In genomic region chr3:160018959-160019358, GRCh38 we compare ENCODE assay signal across 30 cellular contexts.
DNase-seq lines count a peak whose midpoint lies in the region; ATAC-seq and TF ChIP-seq lines count a peak whose summit lies in the region.
"Had no signal": no experiment of that assay in that cellular context is flagged by ENCODE, and none has a peak within 500 bp of the region (broad histone marks: within the 10 kb centered on the region; RNA-seq: fewer than 3 reads in every experiment).

No MANE protein-coding gene starts in this region.

- H3K4me1 ChIP-seq in parathyroid adenoma: peaks cover 9% of the 10 kb centered on the region
- H3K4me1 ChIP-seq: esophagus muscularis mucosa, Peyer's patch, psoas muscle, sigmoid colon, tibial artery had no signal

- H3K4me3 Mint-ChIP-seq in T-helper 1 cell treated with Interleukin-12 subunit alpha and Interleukin-12 subunit beta and Interleukin-4 antibody, amounts not matched to agents 30 μg/mL and 1 μg/mL, for 36 hours: no peak overlapping the region
- H3K4me3 Mint-ChIP-seq: activated B cell treated with CpG ODN at 0.5 μM for 24 hours; naive thymus-derived CD4-positive, alpha-beta T cell had no signal

- H3K36me3 ChIP-seq in parathyroid adenoma (ENCODE audit: control insufficient read depth, insufficient read depth, low read length): no peaks in the 10 kb centered on the region
- H3K36me3 ChIP-seq: brain microvascular endothelial cell, esophagus muscularis mucosa, Peyer's patch, sigmoid colon, tibial artery had no signal

- no peak overlapping the region for H3K4me3 ChIP-seq in parathyroid adenoma (ENCODE audit: low read depth, low read length)
- H3K4me3 ChIP-seq: esophagus muscularis mucosa, Peyer's patch, psoas muscle, sigmoid colon, tibial artery had no signal

- H3K27ac Mint-ChIP-seq in T-helper 1 cell treated with Interleukin-12 subunit alpha and Interleukin-12 subunit beta and Interleukin-4 antibody, amounts not matched to agents 30 μg/mL and 1 μg/mL, for 36 hours: peak overlapping the region; percentile 8
- H3K27ac Mint-ChIP-seq: activated B cell treated with CpG ODN at 0.5 μM for 24 hours; activated naive CD4-positive, alpha-beta T cell treated with anti-CD3 and anti-CD28 coated beads, Interleukin-2, amount 50 U/mL, for 72 hours; naive thymus-derived CD4-positive, alpha-beta T cell had no signal

- H2AFZ ChIP-seq in parathyroid adenoma: peak overlapping the region; percentile 45

- no peaks in the 10 kb centered on the region for H3K79me2 ChIP-seq in parathyroid adenoma

- H3K9me3 ChIP-seq in parathyroid adenoma (ENCODE audit: control insufficient read depth, low read length): no peaks in the 10 kb centered on the region
- H3K9me3 ChIP-seq: esophagus muscularis mucosa, Peyer's patch, psoas muscle, sigmoid colon, tibial artery had no signal

- peaks cover 14% of the 10 kb centered on the region for H3K4me1 Mint-ChIP-seq in T-helper 1 cell treated with Interleukin-12 subunit alpha and Interleukin-12 subunit beta and Interleukin-4 antibody, amounts not matched to agents 30 μg/mL and 1 μg/mL, for 36 hours (ENCODE audit: low read depth)
- H3K4me1 Mint-ChIP-seq: activated B cell treated with CpG ODN at 0.5 μM for 24 hours had no signal

- TF ChIP-seq CTCF in parathyroid adenoma (IDR thresholded peaks at IDR 0.05): no peak

- H3K9ac ChIP-seq in parathyroid adenoma: no peak overlapping the region

- H3K36me3 Mint-ChIP-seq in T-helper 1 cell treated with Interleukin-12 subunit alpha and Interleukin-12 subunit beta and Interleukin-4 antibody, amounts not matched to agents 30 μg/mL and 1 μg/mL, for 36 hours (ENCODE audit: low read depth): peaks cover 1% of the 10 kb centered on the region
- H3K36me3 Mint-ChIP-seq: activated naive CD4-positive, alpha-beta T cell treated with anti-CD3 and anti-CD28 coated beads, Interleukin-2, amount 50 U/mL, for 72 hours had no signal

- no peaks in the 10 kb centered on the region for H3K27me3 ChIP-seq in parathyroid adenoma (ENCODE audit: control insufficient read depth, insufficient read depth, low read length)
- H3K27me3 ChIP-seq: brain microvascular endothelial cell, esophagus muscularis mucosa, Peyer's patch, sigmoid colon, tibial artery had no signal

- DNase-seq in T-helper 1 cell (no peak), NCI-H2029 treated with DMSO at 0.1 percent for 48 hours (lab: John Stamatoyannopoulos, UW) (peak; percentile 98), NCI-H510A treated with DMSO at 0.1 percent for 48 hours (lab: John Stamatoyannopoulos, UW) (peak; percentile 89), NCI-H524 (lab: John Stamatoyannopoulos, UW) (no peak)
- DNase-seq: activated B cell treated with CpG ODN at 0.5 μM for 24 hours; activated CD4-positive, alpha-beta T cell treated with anti-CD3 and anti-CD28 coated beads, Interleukin-2, amount 50 U/mL, for 1 hour; activated effector memory CD4-positive, alpha-beta T cell treated with Interleukin-2 at 50 U/mL for 16 hours; activated T-cell treated with anti-CD3 and anti-CD28 coated beads, Interleukin-2, amount 50 U/mL, for 1 hour; amygdala; brain microvascular endothelial cell; foreskin fibroblast; head of caudate nucleus; kidney; midbrain; MM.1S; naive thymus-derived CD4-positive, alpha-beta T cell; NCI-H526; Peyer's patch; psoas muscle; sigmoid colon; stimulated activated CD4-positive, alpha-beta T cell treated with anti-CD3 and anti-CD28 coated beads, Interleukin-4, amount 100 ng/mL, for 1 hour; SW 1271; tibial artery had no signal

- H3K9me3 Mint-ChIP-seq in T-helper 1 cell treated with Interleukin-12 subunit alpha and Interleukin-12 subunit beta and Interleukin-4 antibody, amounts not matched to agents 30 μg/mL and 1 μg/mL, for 36 hours: no peaks in the 10 kb centered on the region
- H3K9me3 Mint-ChIP-seq: activated B cell treated with CpG ODN at 0.5 μM for 24 hours; activated naive CD4-positive, alpha-beta T cell treated with anti-CD3 and anti-CD28 coated beads, Interleukin-2, amount 50 U/mL, for 72 hours had no signal

- ATAC-seq in HG03108 (IDR thresholded peaks at IDR 0.05; ENCODE audit: unreplicated experiment) (no peak), GM19324 (IDR thresholded peaks at IDR 0.05; ENCODE audit: low FRiP score, unreplicated experiment) (no peak)
- ATAC-seq: activated naive CD4-positive, alpha-beta T cell treated with anti-CD3 and anti-CD28 coated beads, Interleukin-2, amount 50 U/mL, for 72 hours; HCT116; naive thymus-derived CD4-positive, alpha-beta T cell; psoas muscle had no signal

- H3K4me2 ChIP-seq in parathyroid adenoma (ENCODE audit: low read length): peak overlapping the region; percentile 28

- H3K27me3 Mint-ChIP-seq in T-helper 1 cell treated with Interleukin-12 subunit alpha and Interleukin-12 subunit beta and Interleukin-4 antibody, amounts not matched to agents 30 μg/mL and 1 μg/mL, for 36 hours (ENCODE audit: low read depth): no peaks in the 10 kb centered on the region

- no peak overlapping the region for H3K27ac ChIP-seq in parathyroid adenoma
- H3K27ac ChIP-seq: brain microvascular endothelial cell, esophagus muscularis mucosa, Peyer's patch, psoas muscle, sigmoid colon, tibial artery had no signal

Comparison
In these comparisons a context has a peak if more than half of its experiments do, and no peak if none do; other contexts are left out.
1. DNase-seq: peak in NCI-H2029 treated with DMSO at 0.1 percent for 48 hours (single experiment) and NCI-H510A treated with DMSO at 0.1 percent for 48 hours (single experiment); none in T-helper 1 cell (0 of 5) and NCI-H524 (0 of 2).